ENCODE assay signal across 8 cellular contexts in genomic region chr7:142603870-142604448, GRCh38.
DNase-seq lines count a peak whose midpoint lies in the region; ATAC-seq and TF ChIP-seq lines count a peak whose summit lies in the region.

No MANE protein-coding gene starts in this region.

- H3K4me1 ChIP-seq in esophagus muscularis mucosa = no peaks in the 10 kb centered on the region

- no peak for TF ChIP-seq POLR2A in esophagus muscularis mucosa (IDR thresholded peaks at IDR 0.05; ENCODE audit: low read depth)

- 17% methylated on average over 9 of the region's 9 CpGs for WGBS in esophagus muscularis mucosa

- no peak overlapping the region for H3K4me3 ChIP-seq in esophagus muscularis mucosa

- H3K27me3 ChIP-seq in esophagus muscularis mucosa = peaks cover 0 to 34% (median 3%) of the 10 kb centered on the region in 4 donors

- TF ChIP-seq EP300 in esophagus muscularis mucosa (IDR thresholded peaks at IDR 0.05) = no peak

- intact Hi-C loops in esophagus muscularis mucosa (cut with DNase I) = loop anchor here (5.0 kb wide), 1 partner anchor 178 kb away; no protein-coding TSS in a partner anchor

- H3K27ac Mint-ChIP-seq in HFFc6 = no peak overlapping the region

- H3K9me3 ChIP-seq in esophagus muscularis mucosa = no peaks in the 10 kb centered on the region

- peak; percentile 41 for ATAC-seq in omental fat pad (ENCODE audit: low FRiP score)
- no peak for ATAC-seq in GM18873 (IDR thresholded peaks at IDR 0.05; ENCODE audit: low FRiP score, unreplicated experiment)

- no peaks in the 10 kb centered on the region for H3K36me3 Mint-ChIP-seq in HFFc6 (ENCODE audit: low read depth)

- H3K27me3 Mint-ChIP-seq in HFFc6 (ENCODE audit: insufficient read depth) = peaks cover 2% of the 10 kb centered on the region; the same call in 1 of the 2 replicates

- H3K9me3 Mint-ChIP-seq in HFFc6 = no peaks in the 10 kb centered on the region

- DNase-seq in NCI-H2107 treated with DMSO at 0.1 percent for 48 hours (lab: John Stamatoyannopoulos, UW; ENCODE audit: unreplicated experiment) (peak; percentile 30), NCI-H2107 (lab: John Stamatoyannopoulos, UW) (no peak), HFFc6 (peak; percentile 53), NCI-H345 treated with DMSO at 0.1 percent for 48 hours (lab: John Stamatoyannopoulos, UW; ENCODE audit: unreplicated experiment) (peak; percentile 52), esophagus muscularis mucosa (ENCODE audit: extremely low spot score) (no peak), omental fat pad (ENCODE audit: low spot score) (no peak)
- DNase-seq in activated CD4-positive, alpha-beta T cell treated with anti-CD3 and anti-CD28 coated beads, Interleukin-2, amount 50 U/mL, for 48 hours = peak; percentile 56 to 60

- H3K4me3 Mint-ChIP-seq in HFFc6 = peak overlapping the region; percentile 65

- no peak overlapping the region for H3K27ac ChIP-seq in esophagus muscularis mucosa (replicated peaks in 1 of 4)

- no peaks in the 10 kb centered on the region for H3K36me3 ChIP-seq in esophagus muscularis mucosa

- TF ChIP-seq CTCF in HFFc6 (IDR thresholded peaks at IDR 0.05) (peak; percentile 87), esophagus muscularis mucosa (IDR thresholded peaks at IDR 0.05) (peak; percentile 66 to 78 (median 69)), omental fat pad (IDR thresholded peaks at IDR 0.05) (no peak)

- peaks cover 26% of the 10 kb centered on the region for H3K4me1 Mint-ChIP-seq in HFFc6 (ENCODE audit: low read depth)

Comparison
In these comparisons a context has a peak if more than half of its experiments do, and no peak if none do; other contexts are left out.
1. DNase-seq: peak in NCI-H2107 treated with DMSO at 0.1 percent for 48 hours (single experiment), HFFc6 (single experiment), NCI-H345 treated with DMSO at 0.1 percent for 48 hours (single experiment) and activated CD4-positive, alpha-beta T cell treated with anti-CD3 and anti-CD28 coated beads, Interleukin-2, amount 50 U/mL, for 48 hours (2 of 2); none in NCI-H2107 (single experiment), esophagus muscularis mucosa (single experiment) and omental fat pad (single experiment).
2. CTCF ChIP-seq: peak in HFFc6 (single experiment) and esophagus muscularis mucosa (3 of 3); none in omental fat pad (0 of 3).